ENCODE assay signal across 8 cellular contexts in the genomic region with DNA sequence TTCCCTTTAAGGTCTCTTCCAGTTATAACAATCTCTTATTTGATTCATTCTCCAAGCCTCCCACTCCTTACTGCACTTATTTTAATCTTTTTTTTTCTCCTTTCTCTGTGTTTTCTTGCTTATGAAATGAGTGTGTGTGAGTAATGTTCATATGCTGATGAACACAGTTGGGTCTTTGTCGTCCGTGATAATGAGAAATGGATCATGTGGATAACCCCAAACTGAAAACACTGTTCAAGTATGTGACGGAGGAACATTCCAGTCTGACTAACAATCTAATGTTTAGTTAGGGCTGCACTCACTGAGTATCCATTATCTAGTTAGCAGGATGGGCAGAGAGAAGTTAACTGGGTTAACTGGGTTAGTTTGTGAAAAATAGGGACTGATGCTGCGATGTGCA.
DNase-seq lines count a peak whose midpoint lies in the region; ATAC-seq and TF ChIP-seq lines count a peak whose summit lies in the region.

No MANE protein-coding gene starts in this region.

- CTCF ChIA-PET in HEK293T (lab: Yijun Ruan, JAX), result no interaction called here

- ATAC-seq in Right ventricle myocardium superior (ENCODE audit: poor library complexity), result no peak

- intact Hi-C loops in left ventricle myocardium inferior (cut with micrococcal nuclease) (no loop called here), Right ventricle myocardium superior (cut with DNase I) (no loop called here)

- H3K36me3 ChIP-seq in left ventricle myocardium inferior, result no peaks in the 10 kb centered on the region
- H3K36me3 ChIP-seq in hepatocyte (replicated peaks; ENCODE audit: insufficient read depth, low read depth), result no peaks in the 10 kb centered on the region

- H2AFZ ChIP-seq in hepatocyte, result no peak overlapping the region

- H4K20me1 ChIP-seq in hepatocyte (ENCODE audit: insufficient read depth, poor library complexity, severe bottlenecking), result no peaks in the 10 kb centered on the region

- H3K9me3 ChIP-seq in left ventricle myocardium inferior (replicated peaks) (no peaks in the 10 kb centered on the region), hepatocyte (ENCODE audit: low read depth) (no peaks in the 10 kb centered on the region)

- H3K27ac ChIP-seq in left ventricle myocardium inferior (replicated peaks), result peak overlapping the region; percentile 30
- no peak overlapping the region for H3K27ac ChIP-seq in hepatocyte

- H3K4me1 ChIP-seq in left ventricle myocardium inferior, result no peaks in the 10 kb centered on the region
- no peaks in the 10 kb centered on the region for H3K4me1 ChIP-seq in hepatocyte (ENCODE audit: insufficient read depth)

- DNase-seq in left ventricle myocardium inferior (no peak), Right ventricle myocardium superior (no peak), amniotic epithelial cell (ENCODE audit: low read depth) (peak; percentile 90), inferior parietal cortex (ENCODE audit: extremely low spot score) (peak; percentile 77), NOMO-1 treated with dmso at 0.1 percent for 144 hours (lab: John Stamatoyannopoulos, UW; ENCODE audit: unreplicated experiment) (no peak), hepatocyte (ENCODE audit: low spot score) (no peak), NOMO-1 (lab: John Stamatoyannopoulos, UW; ENCODE audit: unreplicated experiment in 2 of 2) (no peak), HEK293T (ENCODE audit: extremely low spot score) (no peak)

- TF ChIP-seq CTCF in left ventricle myocardium inferior (IDR thresholded peaks at IDR 0.05; ENCODE audit: borderline replicate concordance) (no peak), hepatocyte (IDR thresholded peaks at IDR 0.05; ENCODE audit: poor library complexity) (no peak)

- H3K27me3 ChIP-seq in left ventricle myocardium inferior (ENCODE audit: low read depth) (no peaks in the 10 kb centered on the region), hepatocyte (no peaks in the 10 kb centered on the region)

- H3K4me3 ChIP-seq in left ventricle myocardium inferior, result no peak overlapping the region
- no peak overlapping the region for H3K4me3 ChIP-seq in hepatocyte

- H3K79me2 ChIP-seq in hepatocyte, result no peaks in the 10 kb centered on the region

- no peaks in the 10 kb centered on the region for H3K9me2 ChIP-seq in hepatocyte (replicated peaks; ENCODE audit: insufficient read depth)

- H3K4me2 ChIP-seq in hepatocyte, result no peak overlapping the region

- WGBS in hepatocyte (ENCODE audit: low lambda C conversion rate, missing lambda C conversion rate), result 81% methylated on average over 4 of the region's 4 CpGs

- POLR2A ChIA-PET in HEK293T (lab: Yijun Ruan, JAX), result no interaction called here

TF ChIP-seq in HEK293T, 16 proteins besides CTCF, POLR2A, EP300 and RAD21:
- TF ChIP-seq FOXA1 (IDR thresholded peaks at IDR 0.05) (no peak), NFRKB (IDR thresholded peaks at IDR 0.05) (no peak), ARNT (IDR thresholded peaks at IDR 0.05) (no peak), LEF1 (IDR thresholded peaks at IDR 0.05; ENCODE audit: borderline replicate concordance) (no peak), FOXM1 (IDR thresholded peaks at IDR 0.05; ENCODE audit: borderline replicate concordance) (no peak), ELF4 (IDR thresholded peaks at IDR 0.05) (no peak), FOXK2 (IDR thresholded peaks at IDR 0.05) (no peak), SP1 (IDR thresholded peaks at IDR 0.05) (no peak), TARDBP (IDR thresholded peaks at IDR 0.05) (no peak), BHLHE40 (IDR thresholded peaks at IDR 0.05; ENCODE audit: borderline replicate concordance) (no peak), HDGF (IDR thresholded peaks at IDR 0.05; ENCODE audit: borderline replicate concordance) (no peak), SUZ12 (IDR thresholded peaks at IDR 0.05) (no peak)

Comparison
In these comparisons a context has a peak if more than half of its experiments do, and no peak if none do; other contexts are left out.
1. DNase-seq: peak in amniotic epithelial cell (single experiment) and inferior parietal cortex (single experiment); none in left ventricle myocardium inferior (single experiment), Right ventricle myocardium superior (single experiment), NOMO-1 treated with dmso at 0.1 percent for 144 hours (single experiment), hepatocyte (single experiment), NOMO-1 (0 of 2) and HEK293T (single experiment).